Comparison of ENCODE assay signal across 1 cellular context in the genomic region with DNA sequence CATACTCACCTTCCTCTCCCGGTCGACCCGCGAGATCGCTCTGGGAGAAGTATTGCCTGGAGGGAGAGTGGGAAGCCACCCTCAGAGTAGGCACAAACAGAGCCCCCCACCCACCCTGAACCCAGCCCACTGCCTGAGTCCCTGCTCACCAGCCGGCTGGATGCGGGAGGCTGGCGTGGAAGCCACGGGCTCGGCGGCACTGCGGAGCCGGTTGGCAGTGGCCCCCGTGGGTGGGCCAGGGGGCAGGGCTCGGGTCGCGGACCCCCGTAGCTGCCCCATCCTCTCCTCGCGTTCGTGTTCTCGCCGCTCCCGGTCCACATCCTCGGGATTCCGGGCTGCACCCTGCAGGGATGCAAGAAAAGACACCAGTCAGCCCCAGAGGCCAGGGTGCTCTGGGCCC.
A peak's percentile ranks its signal among the peaks of the same experiment; 100 is the strongest.
TF ChIP-seq lines count a peak whose summit lies in the region.

No MANE protein-coding gene starts in this region.

TF ChIP-seq in HEK293, 187 proteins besides CTCF, POLR2A, EP300 and RAD21:
- TF ChIP-seq, protein P1, sequence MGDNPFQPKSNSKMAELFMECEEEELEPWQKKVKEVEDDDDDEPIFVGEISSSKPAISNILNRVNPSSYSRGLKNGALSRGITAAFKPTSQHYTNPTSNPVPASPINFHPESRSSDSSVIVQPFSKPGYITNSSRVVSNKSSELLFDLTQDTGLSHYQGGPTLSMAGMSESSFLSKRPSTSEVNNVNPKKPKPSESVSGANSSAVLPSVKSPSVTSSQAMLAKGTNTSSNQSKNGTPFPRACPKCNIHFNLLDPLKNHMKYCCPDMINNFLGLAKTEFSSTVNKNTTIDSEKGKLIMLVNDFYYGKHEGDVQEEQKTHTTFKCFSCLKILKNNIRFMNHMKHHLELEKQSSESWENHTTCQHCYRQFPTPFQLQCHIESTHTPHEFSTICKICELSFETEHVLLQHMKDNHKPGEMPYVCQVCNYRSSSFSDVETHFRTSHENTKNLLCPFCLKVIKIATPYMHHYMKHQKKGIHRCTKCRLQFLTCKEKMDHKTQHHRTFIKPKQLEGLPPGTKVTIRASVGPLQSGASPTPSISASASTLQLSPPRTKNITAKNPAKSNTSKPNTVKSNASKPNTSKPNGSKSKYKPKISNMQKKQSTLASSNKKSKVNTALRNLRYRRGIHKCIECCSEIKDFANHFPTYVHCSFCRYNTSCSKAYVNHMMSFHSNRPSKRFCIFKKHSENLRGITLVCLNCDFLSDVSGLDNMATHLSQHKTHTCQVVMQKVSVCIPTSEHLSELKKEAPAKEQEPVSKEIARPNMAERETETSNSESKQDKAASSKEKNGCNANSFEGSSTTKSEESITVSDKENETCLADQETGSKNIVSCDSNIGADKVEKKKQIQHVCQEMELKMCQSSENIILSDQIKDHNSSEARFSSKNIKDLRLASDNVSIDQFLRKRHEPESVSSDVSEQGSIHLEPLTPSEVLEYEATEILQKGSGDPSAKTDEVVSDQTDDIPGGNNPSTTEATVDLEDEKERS (tag by site-specific recombination; IDR thresholded peaks at IDR 0.05), result no peak
- TF ChIP-seq GLIS2 (tag by site-specific recombination; IDR thresholded peaks at IDR 0.05), result 0 out of 2 replicates have a peak, but pooled peaks have one; percentile 33
